ENCODE assay signal across 10 cellular contexts in the genomic region with DNA sequence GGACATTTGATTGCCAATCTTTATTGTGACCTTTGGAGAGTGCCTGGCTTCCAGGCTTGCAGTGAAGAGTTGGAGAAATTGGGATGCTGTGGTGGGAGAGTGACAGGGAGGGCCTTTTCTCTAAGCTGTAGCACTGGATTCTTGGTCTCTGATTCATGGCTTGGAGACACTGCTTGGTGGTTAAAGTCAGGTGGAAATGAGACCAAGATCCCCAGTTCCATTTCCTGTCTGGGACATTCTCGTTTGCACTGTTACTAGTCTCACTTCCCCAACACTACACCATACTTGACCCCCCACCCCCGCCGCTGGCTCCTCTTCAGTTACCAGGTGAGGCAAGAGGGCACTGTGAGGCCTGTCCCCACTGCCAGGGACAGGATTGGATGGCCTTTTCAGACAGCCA. TPM values are rescaled to one million over a fixed set of nuclear protein-coding genes. Genes with fewer than 3 reads are reported as not detected.
DNase-seq lines count a peak whose midpoint lies in the region; ATAC-seq and TF ChIP-seq lines count a peak whose summit lies in the region.
"Had no signal": no experiment of that assay in that cellular context is flagged by ENCODE, and none has a peak within 500 bp of the region (broad histone marks: within the 10 kb centered on the region; RNA-seq: fewer than 3 reads in every experiment).

No MANE protein-coding gene starts in this region.

- in situ Hi-C loops in ACHN (cut with HindIII; ENCODE audit: low pct_ligation_motif_present, low pct_unique_long_range_greater_than_20kb, low sequenced_read_pairs) (no loop called here), GM13976 (cut with MboI; ENCODE audit: low sequenced_read_pairs, unreplicated experiment) (no loop called here)

- DNase-seq in ACHN: peak; percentile 57
- peak; percentile 59 for DNase-seq in GM13976 (ENCODE audit: low spot score)
- peak; percentile 44 for DNase-seq in RKO (ENCODE audit: low spot score)
- DNase-seq in fibroblast of villous mesenchyme (ENCODE audit: low read depth): peak; percentile 23
- no peak for DNase-seq in putamen (ENCODE audit: low spot score)
- no peak for DNase-seq in NCI-H2196 (lab: John Stamatoyannopoulos, UW; ENCODE audit: unreplicated experiment)
- DNase-seq: DMS79 treated with DMSO at 0.1 percent for 48 hours, NCI-H2029 treated with DMSO at 0.1 percent for 48 hours had no signal

- H3K4me3 ChIP-seq in fibroblast of villous mesenchyme (ENCODE audit: low read depth, low read length): no peak overlapping the region

- TF ChIP-seq CTCF in GM13976 (IDR thresholded peaks at IDR 0.05; ENCODE audit: borderline replicate concordance, control extremely low read depth, extremely low read depth, insufficient read depth, missing control alignments) (no peak), fibroblast of villous mesenchyme (IDR thresholded peaks at IDR 0.05; ENCODE audit: insufficient read depth, low read depth, low read length) (no peak)

- ATAC-seq in GM21367 (IDR thresholded peaks at IDR 0.05; ENCODE audit: unreplicated experiment): no peak
- ATAC-seq in HG02938 (IDR thresholded peaks at IDR 0.05; ENCODE audit: unreplicated experiment): no peak

RNA-seq across cellular contexts. Expression of a gene that starts 2.9 kb away (rescaled TPM):
- 71.8 and 80.7 TPM in 2 replicates for total RNA-seq in fibroblast of villous mesenchyme

RNA-seq across cellular contexts. Expression of a gene that starts 12.5 kb away (rescaled TPM):
- 43.2 and 48.3 TPM in 2 replicates for total RNA-seq in fibroblast of villous mesenchyme

RNA-seq across cellular contexts. Expression of a gene that starts 32.4 kb away (rescaled TPM):
- total RNA-seq in fibroblast of villous mesenchyme: 48.8 and 49.6 TPM in 2 replicates

RNA-seq across cellular contexts. Expression of a gene that starts 35.8 kb away (rescaled TPM):
- total RNA-seq in fibroblast of villous mesenchyme: 25.0 and 39.3 TPM in 2 replicates

RNA-seq across cellular contexts. Expression of a gene that starts 41.6 kb away (rescaled TPM):
- 5.8 and 8.6 TPM in 2 replicates for total RNA-seq in fibroblast of villous mesenchyme

Comparison
In these comparisons a context has a peak if more than half of its experiments do, and no peak if none do; other contexts are left out.
1. DNase-seq: peak in ACHN (single experiment), GM13976 (single experiment), RKO (single experiment) and fibroblast of villous mesenchyme (single experiment); none in putamen (single experiment) and NCI-H2196 (single experiment).